Comparison of ENCODE assay signal across 18 cellular contexts in the genomic region with DNA sequence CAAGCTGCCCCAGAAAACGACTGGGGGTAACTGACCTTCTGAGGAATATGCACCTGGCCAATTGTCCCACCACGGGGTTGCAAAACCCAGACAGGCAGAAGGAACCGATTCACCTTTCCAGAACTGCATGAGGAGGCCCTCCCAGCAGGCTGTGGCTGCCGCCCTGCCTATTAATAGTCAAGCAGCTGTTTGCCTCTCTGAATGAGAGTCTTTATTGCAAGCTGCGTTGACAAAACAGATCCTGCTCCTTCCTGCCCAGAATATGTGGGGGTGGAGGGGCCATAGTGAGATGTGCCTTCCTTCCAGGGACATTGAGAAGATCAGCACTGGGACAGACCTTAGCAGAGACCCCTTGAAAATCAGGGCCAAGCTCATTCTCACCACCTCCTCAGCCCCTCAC. TPM values are rescaled to one million over a fixed set of nuclear protein-coding genes. Genes with fewer than 3 reads are reported as not detected.
DNase-seq lines count a peak whose midpoint lies in the region; ATAC-seq and TF ChIP-seq lines count a peak whose summit lies in the region.
"Had no signal": no experiment of that assay in that cellular context is flagged by ENCODE, and none has a peak within 500 bp of the region (broad histone marks: within the 10 kb centered on the region; RNA-seq: fewer than 3 reads in every experiment).

No MANE protein-coding gene starts in this region.

- no peak overlapping the region for H2AFZ ChIP-seq in neural progenitor cell (replicated peaks)

- H3K9me3 Mint-ChIP-seq in neural progenitor cell = peaks cover 3% of the 10 kb centered on the region
- no peaks in the 10 kb centered on the region for H3K9me3 Mint-ChIP-seq in MCF 10A (ENCODE audit: unreplicated experiment)
- H3K9me3 Mint-ChIP-seq: activated T-helper 2 cell treated with anti-CD3 and anti-CD28 coated beads, Interferon-gamma antibody, Interleukin-2, Interleukin-4, amounts not matched to agents 10 μg/mL and 5 μg/mL and 100 μg/mL, durations not matched to agents 14 hours and 24 hours and 36 hours had no signal

- H3K9ac ChIP-seq in BLaER1 treated with 17β-estradiol and CSF1 and Interleukin-3, amounts not matched to agents 10 nM and 100 nM = peak overlapping the region in 9 of 11 experiments; percentile 23 to 75 (median 57); a peak in 17 of 22 replicates
- H3K9ac ChIP-seq in neural progenitor cell = no peak overlapping the region

- H3K79me2 ChIP-seq in neural progenitor cell (ENCODE audit: low read depth) = no peaks in the 10 kb centered on the region

- peak overlapping the region; percentile 41 to 85 (median 75) for H3K4me2 ChIP-seq in BLaER1 treated with 17β-estradiol and CSF1 and Interleukin-3, amounts not matched to agents 10 nM and 100 nM
- H3K4me2 ChIP-seq in neural progenitor cell = no peak overlapping the region

- no peaks in the 10 kb centered on the region for H3K36me3 ChIP-seq in BLaER1 treated with 17β-estradiol and CSF1 and Interleukin-3, amounts not matched to agents 10 nM and 100 nM
- H3K36me3 ChIP-seq in neural progenitor cell = no peaks in the 10 kb centered on the region
- no peaks in the 10 kb centered on the region for H3K36me3 ChIP-seq in vagina
- H3K36me3 ChIP-seq in WERI-Rb-1 = no peaks in the 10 kb centered on the region
- H3K36me3 ChIP-seq: adrenal gland, colonic mucosa, heart left ventricle, thyroid gland had no signal

- POLR2A ChIA-PET in MCF 10A (lab: Yijun Ruan, JAX) = no interaction called here

- H3K27ac Mint-ChIP-seq in neural progenitor cell = peak overlapping the region; percentile 94
- H3K27ac Mint-ChIP-seq in MCF 10A (ENCODE audit: low read depth, unreplicated experiment) = no peak overlapping the region
- H3K27ac Mint-ChIP-seq: activated T-helper 2 cell treated with anti-CD3 and anti-CD28 coated beads, Interferon-gamma antibody, Interleukin-2, Interleukin-4, amounts not matched to agents 10 μg/mL and 5 μg/mL and 100 μg/mL, durations not matched to agents 14 hours and 24 hours and 36 hours had no signal

- H3F3A ChIP-seq in neural progenitor cell (ENCODE audit: low read depth) = no peaks in the 10 kb centered on the region

- DNase-seq in NCI-H146 (lab: John Stamatoyannopoulos, UW) (peak; percentile 68), caudate nucleus (lab: John Stamatoyannopoulos, UW) (peak in 33 of 61 donors; percentile 8 to 55 (median 24)), neural progenitor cell (ENCODE audit: low spot score) (no peak), MCF 10A (ENCODE audit: unreplicated experiment) (no peak), vagina (ENCODE audit: extremely low spot score in 2 of 2) (no peak), WERI-Rb-1 (no peak)
- DNase-seq: adrenal gland, colonic mucosa, erythroblast, heart left ventricle, PC-3, thyroid gland had no signal

- TF ChIP-seq CTCF in neural progenitor cell (IDR thresholded peaks at IDR 0.05) (no peak), MCF 10A (IDR thresholded peaks at IDR 0.05; ENCODE audit: unreplicated experiment) (no peak), vagina (IDR thresholded peaks at IDR 0.05) (no peak), WERI-Rb-1 (IDR thresholded peaks at IDR 0.05; ENCODE audit: low read depth, low read length) (no peak)

- intact Hi-C loops in MCF 10A (cut with micrococcal nuclease) = no loop called here
- intact Hi-C loops in vagina (cut with DNase I) = no loop called here

- H3K4me1 Mint-ChIP-seq in neural progenitor cell (peaks cover 26% of the 10 kb centered on the region), MCF 10A (ENCODE audit: insufficient read depth, unreplicated experiment) (no peaks in the 10 kb centered on the region)

- peak overlapping the region; percentile 34 for H3K4me3 Mint-ChIP-seq in neural progenitor cell
- no peak overlapping the region for H3K4me3 Mint-ChIP-seq in MCF 10A (ENCODE audit: unreplicated experiment)

- CTCF ChIA-PET in MCF 10A (lab: Yijun Ruan, JAX) = interaction anchor here (1.0 to 5.6 kb wide), 3 partner anchors 11 to 94 kb away, joined by 3 to 52 read pairs (median 4); no protein-coding TSS in a partner anchor

- no peaks in the 10 kb centered on the region for H3K9me3 ChIP-seq in BLaER1 treated with 17β-estradiol and CSF1 and Interleukin-3, amounts not matched to agents 10 nM and 100 nM (replicated peaks in 1 of 11)
- H3K9me3 ChIP-seq in neural progenitor cell (ENCODE audit: low read depth) = no peaks in the 10 kb centered on the region
- H3K9me3 ChIP-seq in vagina = no peaks in the 10 kb centered on the region
- peaks cover 3% of the 10 kb centered on the region for H3K9me3 ChIP-seq in WERI-Rb-1 (ENCODE audit: severe bottlenecking)
- H3K9me3 ChIP-seq: adrenal gland, colonic mucosa, heart left ventricle, thyroid gland had no signal

- peak overlapping the region in 9 of 11 experiments; percentile 40 to 88 (median 80); a peak in 18 of 22 replicates for H3K27ac ChIP-seq in BLaER1 treated with 17β-estradiol and CSF1 and Interleukin-3, amounts not matched to agents 10 nM and 100 nM
- H3K27ac ChIP-seq in caudate nucleus (ENCODE audit: low read depth, low read length) (peak overlapping the region; percentile 88), neural progenitor cell (no peak overlapping the region), vagina (no peak overlapping the region), WERI-Rb-1 (no peak overlapping the region)
- H3K27ac ChIP-seq: adrenal gland, colonic mucosa, heart left ventricle, thyroid gland, VCaP had no signal

- no peaks in the 10 kb centered on the region for H3K27me3 ChIP-seq in BLaER1 treated with 17β-estradiol and CSF1 and Interleukin-3, amounts not matched to agents 10 nM and 100 nM
- H3K27me3 ChIP-seq in neural progenitor cell = no peaks in the 10 kb centered on the region
- H3K27me3 ChIP-seq in vagina = no peaks in the 10 kb centered on the region
- H3K27me3 ChIP-seq in WERI-Rb-1 (ENCODE audit: insufficient read depth, low read depth, severe bottlenecking) = no peaks in the 10 kb centered on the region
- H3K27me3 ChIP-seq: adrenal gland, colonic mucosa, heart left ventricle, thyroid gland had no signal

- no peak for TF ChIP-seq POLR2A in vagina (IDR thresholded peaks at IDR 0.05)

- H3K4me3 ChIP-seq in BLaER1 treated with 17β-estradiol and CSF1 and Interleukin-3, amounts not matched to agents 10 nM and 100 nM = no peak overlapping the region
- H3K4me3 ChIP-seq in neural progenitor cell (no peak overlapping the region), vagina (no peak overlapping the region), WERI-Rb-1 (ENCODE audit: low read depth, low read length) (no peak overlapping the region)
- H3K4me3 ChIP-seq: adrenal gland, colonic mucosa, heart left ventricle, thyroid gland had no signal

- BruUV-seq in MCF 10A (replicated peaks; lab: Mats Ljungman, UMichigan) = no TSS peak

- no peak for ATAC-seq in HG02763 (IDR thresholded peaks at IDR 0.05; ENCODE audit: unreplicated experiment)
- ATAC-seq: PC-3 had no signal

- H3K27me3 Mint-ChIP-seq in neural progenitor cell (ENCODE audit: insufficient read depth, low read depth) (peaks cover 11% of the 10 kb centered on the region), MCF 10A (ENCODE audit: insufficient read depth, unreplicated experiment) (no peaks in the 10 kb centered on the region)

- H3K4me1 ChIP-seq in BLaER1 treated with 17β-estradiol and CSF1 and Interleukin-3, amounts not matched to agents 10 nM and 100 nM = peaks cover 41 to 57% (median 49%) of the 10 kb centered on the region in 10 experiments
- H3K4me1 ChIP-seq in neural progenitor cell (no peaks in the 10 kb centered on the region), vagina (no peaks in the 10 kb centered on the region)
- H3K4me1 ChIP-seq: adrenal gland, colonic mucosa, heart left ventricle, thyroid gland had no signal

- no peaks in the 10 kb centered on the region for H4K20me1 ChIP-seq in BLaER1 treated with 17β-estradiol and CSF1 and Interleukin-3, amounts not matched to agents 10 nM and 100 nM
- H4K20me1 ChIP-seq in neural progenitor cell (ENCODE audit: low read depth) = no peaks in the 10 kb centered on the region

- H3K36me3 Mint-ChIP-seq in neural progenitor cell (no peaks in the 10 kb centered on the region), MCF 10A (ENCODE audit: insufficient read depth, unreplicated experiment) (peaks cover 6% of the 10 kb centered on the region)

RNA-seq across cellular contexts. Expression of a gene that starts 18.3 kb away (rescaled TPM):
- total RNA-seq in neural progenitor cell (ENCODE audit: low replicate concordance) (37.9 and 79.8 TPM in 2 replicates), MCF 10A (2022) (68.4 and 83.5 TPM in 2 replicates), vagina (39.3 TPM)

RNA-seq across cellular contexts. Expression of a gene that starts 36.5 kb away (rescaled TPM):
- total RNA-seq in neural progenitor cell (ENCODE audit: low replicate concordance) (4.2 and 13.1 TPM in 2 replicates), MCF 10A (2022) (0.19 and 0.25 TPM in 2 replicates), vagina (4.7 TPM)
- total RNA-seq: activated CD8-positive, alpha-beta memory T cell treated with anti-CD3 and anti-CD28 coated beads for 36 hours; activated T-helper 2 cell treated with anti-CD3 and anti-CD28 coated beads, Interferon-gamma antibody, Interleukin-2, Interleukin-4, amounts not matched to agents 10 μg/mL and 5 μg/mL and 100 μg/mL, durations not matched to agents 14 hours and 24 hours and 36 hours; pulmonary artery endothelial cell had no signal

RNA-seq across cellular contexts. Expression of a gene that starts 49.6 kb away (rescaled TPM):
- total RNA-seq in neural progenitor cell (ENCODE audit: low replicate concordance) = 0.09 and 0.28 TPM in 2 replicates
- total RNA-seq in MCF 10A (2022) = not detected in 2 replicates
- 0.49 TPM for total RNA-seq in vagina
- total RNA-seq: activated CD8-positive, alpha-beta memory T cell treated with anti-CD3 and anti-CD28 coated beads for 36 hours; activated T-helper 2 cell treated with anti-CD3 and anti-CD28 coated beads, Interferon-gamma antibody, Interleukin-2, Interleukin-4, amounts not matched to agents 10 μg/mL and 5 μg/mL and 100 μg/mL, durations not matched to agents 14 hours and 24 hours and 36 hours; pulmonary artery endothelial cell; thyroid gland had no signal

Comparison
In these comparisons a context has a peak if more than half of its experiments do, and no peak if none do; other contexts are left out.
1. H3K27ac ChIP-seq: peak in BLaER1 treated with 17β-estradiol and CSF1 and Interleukin-3, amounts not matched to agents 10 nM and 100 nM (9 of 11) and caudate nucleus (single experiment); none in neural progenitor cell (single experiment), vagina (single experiment) and WERI-Rb-1 (single experiment).
2. DNase-seq: peak in NCI-H146 (single experiment) and caudate nucleus (33 of 61); none in neural progenitor cell (single experiment), MCF 10A (single experiment), vagina (0 of 2) and WERI-Rb-1 (single experiment).